Comparison of ENCODE assay signal across 11 cellular contexts in genomic region chr6:129448965-129449364, GRCh38.
DNase-seq lines count a peak whose midpoint lies in the region; ATAC-seq and TF ChIP-seq lines count a peak whose summit lies in the region.
"Had no signal": no experiment of that assay in that cellular context is flagged by ENCODE, and none has a peak within 500 bp of the region (broad histone marks: within the 10 kb centered on the region; RNA-seq: fewer than 3 reads in every experiment).

No MANE protein-coding gene starts in this region.

- DNase-seq in CD4-positive, CD25-positive, alpha-beta regulatory T cell = peak in 1 of 3 donors; percentile 54
- DNase-seq in amniotic stem cell (lab: John Stamatoyannopoulos, UW) = no peak
- DNase-seq in epidermal melanocyte (ENCODE audit: insufficient read length, low spot score) = no peak
- DNase-seq in omental fat pad (ENCODE audit: low spot score) = no peak
- no peak for DNase-seq in globus pallidus (ENCODE audit: low spot score)
- DNase-seq: cortex of kidney, mesendoderm, right cardiac atrium had no signal

- ATAC-seq in CD4-positive, CD25-positive, alpha-beta regulatory T cell (ENCODE audit: low read depth in 2 of 2) = no peak
- ATAC-seq in GM18907 (IDR thresholded peaks at IDR 0.05; ENCODE audit: unreplicated experiment) = peak; percentile 98
- ATAC-seq in GM21786 (IDR thresholded peaks at IDR 0.05; ENCODE audit: unreplicated experiment) = peak; percentile 100
- ATAC-seq in HG03342 (IDR thresholded peaks at IDR 0.05; ENCODE audit: unreplicated experiment) = peak; percentile 100
- ATAC-seq in omental fat pad (ENCODE audit: low FRiP score) = no peak
- ATAC-seq: right cardiac atrium had no signal

- peaks cover 9% of the 10 kb centered on the region for H3K4me1 ChIP-seq in CD4-positive, CD25-positive, alpha-beta regulatory T cell (ENCODE audit: control insufficient read depth, insufficient read depth, low read length, poor library complexity, severe bottlenecking)

- peaks cover 0 to 1% (median 0%) of the 10 kb centered on the region in 7 donors for H3K9me3 Mint-ChIP-seq in CD4-positive, CD25-positive, alpha-beta regulatory T cell

- H3K9me3 ChIP-seq in CD4-positive, CD25-positive, alpha-beta regulatory T cell (ENCODE audit: control insufficient read depth in 2 of 2, low read length in 2 of 2) = no peaks in the 10 kb centered on the region

- no peak overlapping the region for H3K4me3 ChIP-seq in CD4-positive, CD25-positive, alpha-beta regulatory T cell (ENCODE audit: low read depth, low read length)

- peak overlapping the region in 2 of 3 donors; percentile 23 to 80 for H3K27ac Mint-ChIP-seq in CD4-positive, CD25-positive, alpha-beta regulatory T cell

- peaks cover 28 to 72% (median 44%) of the 10 kb centered on the region in 4 donors for H3K4me1 Mint-ChIP-seq in CD4-positive, CD25-positive, alpha-beta regulatory T cell

- H3K4me3 Mint-ChIP-seq in CD4-positive, CD25-positive, alpha-beta regulatory T cell = no peak overlapping the region

- H3K27ac ChIP-seq in CD4-positive, CD25-positive, alpha-beta regulatory T cell (ENCODE audit: insufficient read depth, low read length, poor library complexity, severe bottlenecking) = no peak overlapping the region

- H3K36me3 Mint-ChIP-seq in CD4-positive, CD25-positive, alpha-beta regulatory T cell = peaks cover 5% of the 10 kb centered on the region

- H3K27me3 Mint-ChIP-seq in CD4-positive, CD25-positive, alpha-beta regulatory T cell = peaks cover 5% of the 10 kb centered on the region

- TF ChIP-seq CTCF in omental fat pad (IDR thresholded peaks at IDR 0.05) = no peak

- no peaks in the 10 kb centered on the region for H3K36me3 ChIP-seq in CD4-positive, CD25-positive, alpha-beta regulatory T cell (ENCODE audit: control insufficient read depth, insufficient read depth, low read length)

- H3K27me3 ChIP-seq in CD4-positive, CD25-positive, alpha-beta regulatory T cell (ENCODE audit: control insufficient read depth, insufficient read depth, low read length) = no peaks in the 10 kb centered on the region

Comparison
In these comparisons a context has a peak if more than half of its experiments do, and no peak if none do; other contexts are left out.
1. ATAC-seq: peak in GM18907 (single experiment), GM21786 (single experiment) and HG03342 (single experiment); none in CD4-positive, CD25-positive, alpha-beta regulatory T cell (0 of 2) and omental fat pad (single experiment).